ENCODE assay signal across 8 cellular contexts in the genomic region with DNA sequence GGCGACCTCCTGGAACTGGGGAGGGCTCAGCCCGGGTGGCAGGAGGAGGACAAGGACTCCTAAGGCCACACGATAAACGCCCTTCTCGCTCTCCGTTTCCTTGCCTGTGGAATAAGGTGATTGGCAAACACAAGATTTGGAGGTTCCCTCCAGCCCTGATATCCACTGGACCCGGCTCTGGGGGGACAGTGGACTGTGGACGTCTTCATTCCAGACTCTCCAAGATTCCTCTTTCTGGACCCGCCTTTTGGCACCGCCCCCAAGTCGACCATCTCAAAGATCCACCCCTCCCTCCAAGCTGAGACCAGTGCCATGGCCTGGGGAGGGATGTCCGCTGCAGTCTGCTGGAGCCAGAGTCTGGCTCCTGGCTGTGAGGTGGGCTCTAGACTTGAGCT. TPM values are rescaled to one million over a fixed set of nuclear protein-coding genes. Genes with fewer than 3 reads are reported as not detected.
DNase-seq lines count a peak whose midpoint lies in the region; ATAC-seq and TF ChIP-seq lines count a peak whose summit lies in the region.

No MANE protein-coding gene starts in this region.

- 4% methylated on average over 12 of the region's 12 CpGs for WGBS in urinary bladder

- intact Hi-C loops in Calu3 (cut with micrococcal nuclease; ENCODE audit: unreplicated experiment) = no loop called here

- peaks cover 13% of the 10 kb centered on the region for H3K4me1 Mint-ChIP-seq in Calu3 (ENCODE audit: low read depth, unreplicated experiment)

- H3K36me3 ChIP-seq in MM.1S (replicated peaks; ENCODE audit: insufficient read depth, low read length) = no peaks in the 10 kb centered on the region
- H3K36me3 ChIP-seq in urinary bladder (ENCODE audit: insufficient read depth) = peaks cover 3% of the 10 kb centered on the region

- peak overlapping the region; percentile 83 for H3K4me3 ChIP-seq in MM.1S (ENCODE audit: low read length)
- peak overlapping the region; percentile 59 for H3K4me3 ChIP-seq in urinary bladder (ENCODE audit: low read depth, low read length)

- TF ChIP-seq CTCF in Calu3 (IDR thresholded peaks at IDR 0.05; ENCODE audit: unreplicated experiment) = no peak
- no peak for TF ChIP-seq CTCF in MM.1S (IDR thresholded peaks at IDR 0.05; ENCODE audit: low read length)

- H2AFZ ChIP-seq in MM.1S (ENCODE audit: low read length) = peak overlapping the region; percentile 76

- no peaks in the 10 kb centered on the region for H3K9me3 Mint-ChIP-seq in Calu3 (ENCODE audit: low read depth, unreplicated experiment)

- CTCF ChIA-PET in Calu3 (lab: Charles Lee) = interaction anchor here (0.6 to 2.3 kb wide), 9 partner anchors 24 to 160 kb away, joined by 3 to 14 read pairs (median 5); a partner anchor contains a TSS

- 0 out of 2 replicates have a peak, but pooled peaks cover 5% of the 10 kb centered on the region for H3K79me2 ChIP-seq in MM.1S (ENCODE audit: low read length)

- peak overlapping the region; percentile 48 for H3K9ac ChIP-seq in MM.1S (ENCODE audit: low read length)

- H3K4me1 ChIP-seq in MM.1S (ENCODE audit: low read length) (peaks cover 23% of the 10 kb centered on the region), urinary bladder (ENCODE audit: insufficient read depth) (no peaks in the 10 kb centered on the region)

- H3F3A ChIP-seq in MM.1S (ENCODE audit: insufficient read depth, low read length) = peaks cover 17% of the 10 kb centered on the region

- no peaks in the 10 kb centered on the region for H4K20me1 ChIP-seq in MM.1S (ENCODE audit: insufficient read depth, low read length)

- H3K27me3 ChIP-seq in MM.1S (replicated peaks; ENCODE audit: insufficient read depth, low read length) = no peaks in the 10 kb centered on the region

- no peaks in the 10 kb centered on the region for H3K9me2 ChIP-seq in MM.1S (replicated peaks; ENCODE audit: insufficient read depth, low read length)

- no peak for DNase-seq in Calu3
- no peak for DNase-seq in MM.1S
- DNase-seq in medulla oblongata (ENCODE audit: extremely low spot score) = peak; percentile 9
- DNase-seq in OCI-M1 (lab: John Stamatoyannopoulos, UW) = no peak
- no peak for DNase-seq in stimulated activated CD4-positive, alpha-beta T cell treated with anti-CD3 and anti-CD28 coated beads, Interleukin-2, amount 100 ng/mL, for 24 hours

- BruUV-seq in Calu3 (replicated peaks; lab: Mats Ljungman, UMichigan) = TSS peak; percentile 22

- H3K27ac ChIP-seq in MM.1S (ENCODE audit: low read length) (peak overlapping the region; percentile 87; the same call in 1 of the 2 replicates), cingulate gyrus (ENCODE audit: low read depth, low read length) (peak overlapping the region; percentile 3), urinary bladder (ENCODE audit: low read depth) (no peak overlapping the region)

- ATAC-seq in HG02938 (IDR thresholded peaks at IDR 0.05; ENCODE audit: unreplicated experiment) = no peak

- H3K27ac Mint-ChIP-seq in Calu3 (ENCODE audit: unreplicated experiment) = peak overlapping the region; percentile 84

- H3K36me3 Mint-ChIP-seq in Calu3 (ENCODE audit: insufficient read depth, unreplicated experiment) = peaks cover 27% of the 10 kb centered on the region

- H3K27me3 Mint-ChIP-seq in Calu3 (ENCODE audit: unreplicated experiment) = no peaks in the 10 kb centered on the region

- peak overlapping the region; percentile 80 for H3K4me2 ChIP-seq in MM.1S (ENCODE audit: low read depth, low read length)

- no peaks in the 10 kb centered on the region for H3K9me3 ChIP-seq in MM.1S (replicated peaks; ENCODE audit: insufficient read depth, low read length)

- H3K4me3 Mint-ChIP-seq in Calu3 (ENCODE audit: low read depth, unreplicated experiment) = peak overlapping the region; percentile 92

RNA-seq across cellular contexts. Expression of a gene that starts 23.6 kb away (rescaled TPM):
- 17.8 and 18.1 TPM in 2 replicates for total RNA-seq in Calu3 (2022)
- 7.1 TPM for total RNA-seq in urinary bladder
- 12.2 TPM for polyA plus RNA-seq in urinary bladder

RNA-seq across cellular contexts. Expression of a gene that starts 46.1 kb away (rescaled TPM):
- total RNA-seq in Calu3 (2022) (17.2 and 18.5 TPM in 2 replicates), urinary bladder (5.5 TPM)
- polyA plus RNA-seq in urinary bladder = 8.5 TPM
